ENCODE assay signal across 8 cellular contexts in the genomic region with DNA sequence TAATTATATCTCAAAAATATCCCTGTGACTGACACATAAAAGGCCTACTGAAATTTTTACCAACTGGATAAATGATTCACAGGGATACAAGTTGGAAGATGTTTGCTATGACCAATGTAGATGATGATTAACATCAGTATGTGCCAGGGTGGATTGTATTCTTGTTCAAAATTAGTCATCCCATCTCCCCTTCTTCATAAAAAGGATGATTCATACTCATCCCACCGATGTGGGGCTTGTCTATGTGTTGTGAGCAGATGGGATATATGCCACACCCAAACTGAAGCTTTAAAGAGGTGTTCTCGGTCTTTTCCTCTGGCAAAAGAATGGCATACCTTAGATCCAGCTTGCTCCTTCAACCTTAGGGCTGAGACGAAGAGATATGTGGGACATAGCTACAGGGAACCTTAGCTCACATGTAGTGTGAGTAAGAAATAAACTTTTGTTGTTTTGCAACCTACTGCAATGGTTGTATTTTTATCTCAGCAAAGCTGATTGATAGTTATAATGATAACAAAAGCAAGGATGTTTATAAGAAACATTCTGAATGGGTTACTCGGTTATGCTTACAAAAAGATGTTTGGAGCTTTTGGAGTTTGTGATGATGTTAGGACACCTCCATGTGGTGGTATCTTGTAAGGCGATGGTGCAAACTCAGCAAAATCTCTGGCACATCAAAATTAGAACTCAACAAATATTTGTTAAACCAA.
DNase-seq lines count a peak whose midpoint lies in the region; ATAC-seq and TF ChIP-seq lines count a peak whose summit lies in the region.

No MANE protein-coding gene starts in this region.

- peak; percentile 69 for ATAC-seq in HG02678 (IDR thresholded peaks at IDR 0.05; ENCODE audit: unreplicated experiment)
- ATAC-seq in HG03469 (IDR thresholded peaks at IDR 0.05; ENCODE audit: unreplicated experiment) = no peak

- intact Hi-C loops in tibial artery (cut with DNase I; ENCODE audit: low total_unique reads) = no loop called here

- H3K36me3 ChIP-seq in tibial artery = no peaks in the 10 kb centered on the region

- H3K27me3 ChIP-seq in tibial artery = no peaks in the 10 kb centered on the region

- no peaks in the 10 kb centered on the region for H3K4me1 ChIP-seq in tibial artery

- H3K27ac ChIP-seq in tibial artery = no peak overlapping the region

- TF ChIP-seq CTCF in tibial artery (IDR thresholded peaks at IDR 0.05) = peak; percentile 29 to 33

- H3K4me3 ChIP-seq in tibial artery = no peak overlapping the region

- H3K9me3 ChIP-seq in tibial artery = no peaks in the 10 kb centered on the region

- DNase-seq in SIG-M5 treated with dmso at 0.1 percent for 504 hours (lab: John Stamatoyannopoulos, UW; ENCODE audit: unreplicated experiment) (peak; percentile 17), SIG-M5 (lab: John Stamatoyannopoulos, UW) (no peak), OCI-M1 (lab: John Stamatoyannopoulos, UW) (peak; percentile 15), fibroblast of peridontal ligament (ENCODE audit: extremely low read depth) (peak; percentile 79), tibial artery (no peak), SKM-1 treated with dmso at 0.1 percent for 144 hours (lab: John Stamatoyannopoulos, UW; ENCODE audit: unreplicated experiment) (no peak)

Comparison
In these comparisons a context has a peak if more than half of its experiments do, and no peak if none do; other contexts are left out.
1. DNase-seq: peak in SIG-M5 treated with dmso at 0.1 percent for 504 hours (single experiment), OCI-M1 (single experiment) and fibroblast of peridontal ligament (single experiment); none in SIG-M5 (single experiment), tibial artery (0 of 2) and SKM-1 treated with dmso at 0.1 percent for 144 hours (single experiment).